In the genomic region with DNA sequence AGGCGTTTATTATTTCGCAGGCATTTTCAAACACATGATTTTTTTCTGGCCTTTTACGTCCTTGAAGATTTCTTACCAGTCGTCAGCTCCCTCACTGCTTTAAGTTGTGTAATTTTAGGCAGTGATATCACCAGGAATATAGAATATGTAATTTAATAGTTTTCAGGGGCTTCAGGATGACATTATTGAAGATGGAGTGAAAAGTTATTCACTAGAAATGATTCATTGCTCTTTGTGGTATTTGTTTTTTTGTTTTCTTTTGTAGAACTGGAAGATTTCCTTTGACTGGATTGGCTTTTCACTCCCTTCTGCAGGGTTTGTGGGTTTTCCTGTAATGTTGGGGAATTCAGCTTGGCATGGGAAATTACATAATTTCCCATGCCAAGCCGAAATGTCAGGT, we compare ENCODE assay signal across 11 cellular contexts. TPM values are rescaled to one million over a fixed set of nuclear protein-coding genes. Genes with fewer than 3 reads are reported as not detected.
DNase-seq lines count a peak whose midpoint lies in the region; ATAC-seq and TF ChIP-seq lines count a peak whose summit lies in the region.
"Had no signal": no experiment of that assay in that cellular context is flagged by ENCODE, and none has a peak within 500 bp of the region (broad histone marks: within the 10 kb centered on the region; RNA-seq: fewer than 3 reads in every experiment).

No MANE protein-coding gene starts in this region.

- H3K27ac Mint-ChIP-seq in CD8-positive, alpha-beta T cell: no peak overlapping the region
- no peak overlapping the region for H3K27ac Mint-ChIP-seq in neural crest cell (ENCODE audit: unreplicated experiment)

- H3K27me3 Mint-ChIP-seq in CD8-positive, alpha-beta T cell (ENCODE audit: low read depth): peaks cover 7% of the 10 kb centered on the region
- peaks cover 31% of the 10 kb centered on the region for H3K27me3 Mint-ChIP-seq in neural crest cell (ENCODE audit: low read depth)

- intact Hi-C loops in CD8-positive, alpha-beta T cell (cut with DNase I, micrococcal nuclease): loop anchor here (5.0 to 10.0 kb wide), 4 partner anchors 249 to 1434 kb away; a partner anchor contains a TSS
- intact Hi-C loops in OCI-LY7 (cut with micrococcal nuclease; ENCODE audit: unreplicated experiment): no loop called here

- peak overlapping the region; percentile 48 to 71 for H3K9ac ChIP-seq in duodenal mucosa (ENCODE audit: low read depth in 1 of 2, low read length in 2 of 2)

- BruUV-seq in OCI-LY7 (replicated peaks; lab: Mats Ljungman, UMichigan): no TSS peak

- H3K4me3 ChIP-seq in CD8-positive, alpha-beta T cell (ENCODE audit: low read depth, low read length): no peak overlapping the region
- H3K4me3 ChIP-seq in OCI-LY7 (ENCODE audit: low read depth, low read length, poor library complexity, severe bottlenecking) (peak overlapping the region; percentile 84), duodenal mucosa (ENCODE audit: low read depth in 1 of 2, low read length in 2 of 2) (peak overlapping the region; percentile 74 to 88)

- peaks cover 13% of the 10 kb centered on the region for H3K4me1 ChIP-seq in CD8-positive, alpha-beta T cell (ENCODE audit: insufficient read depth, low read length)
- peaks cover 24% of the 10 kb centered on the region for H3K4me1 ChIP-seq in OCI-LY7 (ENCODE audit: insufficient read depth, low read length, poor library complexity, severe bottlenecking)
- H3K4me1 ChIP-seq in duodenal mucosa (ENCODE audit: control insufficient read depth in 1 of 2, insufficient read depth in 2 of 2, low read length in 2 of 2): peaks cover 19 to 38% of the 10 kb centered on the region in 2 donors

- H3K36me3 Mint-ChIP-seq in CD8-positive, alpha-beta T cell: peaks cover 10% of the 10 kb centered on the region
- H3K36me3 Mint-ChIP-seq in neural crest cell (ENCODE audit: low read depth): peaks cover 3% of the 10 kb centered on the region
- H3K36me3 Mint-ChIP-seq: CD4-positive, CD25-positive, alpha-beta regulatory T cell had no signal

- no peaks in the 10 kb centered on the region for H3K36me3 ChIP-seq in CD8-positive, alpha-beta T cell (ENCODE audit: insufficient read depth, low read length)
- no peaks in the 10 kb centered on the region for H3K36me3 ChIP-seq in OCI-LY7 (ENCODE audit: insufficient read depth, low read length)
- no peaks in the 10 kb centered on the region for H3K36me3 ChIP-seq in duodenal mucosa (ENCODE audit: control insufficient read depth in 1 of 2, insufficient read depth in 2 of 2, low read length in 2 of 2)

- H3K4me3 Mint-ChIP-seq in CD8-positive, alpha-beta T cell: peak overlapping the region; percentile 96
- peak overlapping the region; percentile 96 for H3K4me3 Mint-ChIP-seq in neural crest cell

- no peaks in the 10 kb centered on the region for H3K27me3 ChIP-seq in CD8-positive, alpha-beta T cell (ENCODE audit: insufficient read depth, low read length)
- H3K27me3 ChIP-seq in duodenal mucosa (ENCODE audit: control insufficient read depth in 1 of 2, insufficient read depth in 2 of 2, low read length in 2 of 2): no peaks in the 10 kb centered on the region

- H3K4me2 ChIP-seq in OCI-LY7 (ENCODE audit: low read length): peak overlapping the region; percentile 97

- H3K9me3 Mint-ChIP-seq in CD8-positive, alpha-beta T cell: no peaks in the 10 kb centered on the region
- no peaks in the 10 kb centered on the region for H3K9me3 Mint-ChIP-seq in neural crest cell

- H3K4me1 Mint-ChIP-seq in CD8-positive, alpha-beta T cell (ENCODE audit: low read depth): peaks cover 27% of the 10 kb centered on the region
- peaks cover 44% of the 10 kb centered on the region for H3K4me1 Mint-ChIP-seq in neural crest cell

- H2AFZ ChIP-seq in OCI-LY7 (ENCODE audit: low read length): no peak overlapping the region

- H4K20me1 ChIP-seq in OCI-LY7 (ENCODE audit: insufficient read depth, low read length): 0 out of 2 replicates have a peak, but pooled peaks cover 3% of the 10 kb centered on the region

- POLR2A ChIA-PET in CD8-positive, alpha-beta T cell (lab: Charles Lee): interaction anchor here (1.1 to 1.2 kb wide), 2 partner anchors 11 to 801 kb away, joined by 3 read pairs; a partner anchor contains a TSS
- POLR2A ChIA-PET in OCI-LY7 (lab: Charles Lee): interaction anchor here (0.9 to 1.3 kb wide), 4 partner anchors 9 to 20 kb away, joined by 3 read pairs; no protein-coding TSS in a partner anchor

- DNase-seq in CD8-positive, alpha-beta T cell: no peak
- no peak for DNase-seq in OCI-LY7 (ENCODE audit: low spot score)
- no peak for DNase-seq in neural crest cell (ENCODE audit: low read depth, low spot score)
- no peak for DNase-seq in SK-N-DZ (ENCODE audit: low spot score)
- DNase-seq: activated CD8-positive, alpha-beta memory T cell treated with anti-CD3 and anti-CD28 coated beads, Interleukin-2, amount 50 U/mL, for 4 hours; NCI-H1092 treated with DMSO at 0.1 percent for 48 hours had no signal

- no peaks in the 10 kb centered on the region for H3K9me2 ChIP-seq in OCI-LY7 (ENCODE audit: insufficient read depth, low read length)

- no peak for ATAC-seq in CD8-positive, alpha-beta T cell
- ATAC-seq in HG03571 (IDR thresholded peaks at IDR 0.05; ENCODE audit: unreplicated experiment) (no peak), HG02970 (IDR thresholded peaks at IDR 0.05; ENCODE audit: low FRiP score, unreplicated experiment) (no peak), GM21576 (IDR thresholded peaks at IDR 0.05; ENCODE audit: unreplicated experiment) (no peak)

- H3K79me2 ChIP-seq in OCI-LY7 (ENCODE audit: insufficient read depth, low read depth, low read length): no peaks in the 10 kb centered on the region; the same call in 1 of the 2 replicates

- H3K27ac ChIP-seq in CD8-positive, alpha-beta T cell (ENCODE audit: low read depth, low read length): no peak overlapping the region
- H3K27ac ChIP-seq in OCI-LY7 (ENCODE audit: low read depth, low read length, poor library complexity, severe bottlenecking): no peak overlapping the region
- no peak overlapping the region for H3K27ac ChIP-seq in duodenal mucosa (ENCODE audit: low read depth, low read length)

- CTCF ChIA-PET in CD8-positive, alpha-beta T cell (lab: Charles Lee): no interaction called here
- CTCF ChIA-PET in OCI-LY7 (lab: Charles Lee; ENCODE audit: unreplicated experiment): no interaction called here

- H3K9me3 ChIP-seq in CD8-positive, alpha-beta T cell (ENCODE audit: low read length): no peaks in the 10 kb centered on the region
- H3K9me3 ChIP-seq in OCI-LY7 (ENCODE audit: low read length) (no peaks in the 10 kb centered on the region), duodenal mucosa (ENCODE audit: control insufficient read depth in 1 of 2, low read length in 2 of 2) (no peaks in the 10 kb centered on the region)

- no peak for TF ChIP-seq CTCF in CD8-positive, alpha-beta T cell (IDR thresholded peaks at IDR 0.05)
- TF ChIP-seq CTCF in OCI-LY7 (conservative IDR thresholded peaks at IDR 0.05; ENCODE audit: low read length) (no peak), neural crest cell (conservative IDR thresholded peaks at IDR 0.05) (no peak)

RNA-seq across cellular contexts. Expression of a gene that starts 2.0 kb away (rescaled TPM):
- total RNA-seq in CD8-positive, alpha-beta T cell: under 1 TPM; 0.47 to 0.87 TPM
- total RNA-seq in OCI-LY7 (2014; rRNA removed; shearing (Covaris generic)): 7.0 and 8.2 TPM in 2 replicates
- total RNA-seq in OCI-LY7 (2022): 6.6 and 8.4 TPM in 2 replicates
- 6.6 and 7.1 TPM in 2 replicates for total RNA-seq in neural crest cell
- 5.0 and 7.0 TPM in 2 replicates for polyA plus RNA-seq in SK-N-DZ (2014; cell fraction: cytosol; rRNA removed)
- polyA plus RNA-seq in SK-N-DZ (2014; cell fraction: nucleus; rRNA removed): 7.8 and 13.3 TPM in 2 replicates
